ENCODE assay signal across 17 cellular contexts in genomic region chr12:111366075-111366474, GRCh38.
"Had no signal": no experiment of that assay in that cellular context is flagged by ENCODE, and none has a peak within 500 bp of the region (broad histone marks: within the 10 kb centered on the region; RNA-seq: fewer than 3 reads in every experiment).

No MANE protein-coding gene starts in this region.

- FAIRE-seq: frontal cortex, islet of Langerhans had no signal

- H3K79me2 ChIP-seq: parathyroid adenoma had no signal

- DNase-seq: colonic mucosa; effector CD8-positive, alpha-beta T cell; heart left ventricle; hypothalamus; kidney glomerular epithelial cell; mammary epithelial cell; naive thymus-derived CD4-positive, alpha-beta T cell; sigmoid colon; stimulated activated CD4-positive, alpha-beta T cell treated with anti-CD3 and anti-CD28 coated beads, Interleukin-12 subunit alpha, Interleukin-12 subunit beta, amount 100 ng/mL, for 4 hours; stimulated activated naive CD4-positive, alpha-beta T cell treated with Interleukin-2 at 50 U/mL for 16 hours; upper lobe of left lung had no signal

- H3K4me3 ChIP-seq: colonic mucosa, heart left ventricle, sigmoid colon, skin epidermis, upper lobe of left lung, vagina had no signal

- H3K36me3 ChIP-seq: colonic mucosa had no signal

- H3K27ac ChIP-seq: colonic mucosa, parathyroid adenoma, sigmoid colon, skin epidermis, upper lobe of left lung, vagina had no signal

- H2AFZ ChIP-seq: parathyroid adenoma had no signal

- H3K9me3 ChIP-seq: colonic mucosa, heart left ventricle, sigmoid colon, upper lobe of left lung, vagina had no signal

- ATAC-seq: esophagus mucosa; heart left ventricle; naive thymus-derived CD4-positive, alpha-beta T cell had no signal

- H3K9ac ChIP-seq: parathyroid adenoma had no signal

- H3K27me3 ChIP-seq: colonic mucosa, heart left ventricle, sigmoid colon, upper lobe of left lung, vagina had no signal
